In genomic region chr2:148201075-148202004, GRCh38 we compare ENCODE assay signal across 8 cellular contexts.
DNase-seq lines count a peak whose midpoint lies in the region; ATAC-seq and TF ChIP-seq lines count a peak whose summit lies in the region.

No MANE protein-coding gene starts in this region.

- no peak overlapping the region for H3K4ac ChIP-seq in neuronal stem cell (ENCODE audit: low read length)

- peaks cover 2% of the 10 kb centered on the region for H3K79me1 ChIP-seq in neuronal stem cell (ENCODE audit: low read depth, low read length)

- H3K4me3 ChIP-seq in GM06990 (replicated peaks; ENCODE audit: low read depth, low read length) (no peak overlapping the region), neuronal stem cell (ENCODE audit: low read length in 2 of 2) (no peak overlapping the region)

- H2BK15ac ChIP-seq in neuronal stem cell (ENCODE audit: low read length) = no peak overlapping the region

- peak overlapping the region; percentile 81 for H3K23ac ChIP-seq in neuronal stem cell (ENCODE audit: low read depth, low read length, poor library complexity)

- peak; percentile 60 for TF ChIP-seq RAD21 in Ishikawa (IDR thresholded peaks at IDR 0.05; ENCODE audit: low read depth)

- no peak overlapping the region for H3K9ac ChIP-seq in neuronal stem cell (ENCODE audit: low read depth, low read length, poor library complexity)

- DNase-seq in GM06990 (ENCODE audit: extremely low read depth, insufficient read length) (peak; percentile 16), neuronal stem cell (ENCODE audit: low spot score) (peak; percentile 35), midbrain (lab: John Stamatoyannopoulos, UW) (no peak)
- peak; percentile 63 for DNase-seq in activated CD4-positive, alpha-beta T cell treated with anti-CD3 and anti-CD28 coated beads for 48 hours

- no peak overlapping the region for H3K18ac ChIP-seq in neuronal stem cell (ENCODE audit: low read length)

- no peak overlapping the region for H2AK5ac ChIP-seq in neuronal stem cell (ENCODE audit: low read depth, low read length)

- H2BK12ac ChIP-seq in neuronal stem cell (ENCODE audit: low read length) = no peak overlapping the region

- peaks cover 2% of the 10 kb centered on the region for H3K36me3 ChIP-seq in GM06990 (ENCODE audit: control insufficient read depth, insufficient read depth, low read length)
- H3K36me3 ChIP-seq in neuronal stem cell (replicated peaks in 1 of 2; ENCODE audit: control insufficient read depth in 2 of 2, insufficient read depth in 2 of 2, low read length in 2 of 2) = no peaks in the 10 kb centered on the region

- no peak overlapping the region for H3K27ac ChIP-seq in neuronal stem cell (replicated peaks; ENCODE audit: low read length)

- H3K4me1 ChIP-seq in neuronal stem cell (ENCODE audit: control insufficient read depth in 2 of 2, insufficient read depth in 1 of 2, low read depth in 1 of 2, low read length in 2 of 2) = no peaks in the 10 kb centered on the region

- H3K9me3 ChIP-seq in neuronal stem cell (replicated peaks in 1 of 2; ENCODE audit: control insufficient read depth in 2 of 2, insufficient read depth in 1 of 2, low read depth in 1 of 2, low read length in 2 of 2) = peaks cover 0 to 11% of the 10 kb centered on the region in 2 donors

- H2AFZ ChIP-seq in neuronal stem cell (ENCODE audit: low read length) = no peak overlapping the region

- ATAC-seq in esophagus mucosa = peak; percentile 55
- ATAC-seq in GM19395 (IDR thresholded peaks at IDR 0.05; ENCODE audit: unreplicated experiment) = no peak
- no peak for ATAC-seq in GM21786 (IDR thresholded peaks at IDR 0.05; ENCODE audit: unreplicated experiment)

- H2BK5ac ChIP-seq in neuronal stem cell (ENCODE audit: low read length) = no peak overlapping the region

- no peak overlapping the region for H4K8ac ChIP-seq in neuronal stem cell (ENCODE audit: low read depth, low read length)

- no peak overlapping the region for H4K91ac ChIP-seq in neuronal stem cell (ENCODE audit: low read depth, low read length, poor library complexity)

- TF ChIP-seq EP300 in Ishikawa (IDR thresholded peaks at IDR 0.05; ENCODE audit: borderline replicate concordance) = no peak

- peak; percentile 26 for TF ChIP-seq CTCF in GM06990 (IDR thresholded peaks at IDR 0.05; ENCODE audit: insufficient read depth, low read length, poor library complexity, severe bottlenecking)

- H3K27me3 ChIP-seq in GM06990 (replicated peaks; ENCODE audit: control insufficient read depth, insufficient read depth, low read length) = no peaks in the 10 kb centered on the region
- H3K27me3 ChIP-seq in neuronal stem cell (ENCODE audit: control insufficient read depth in 3 of 3, insufficient read depth in 3 of 3, low read depth in 1 of 3, low read length in 3 of 3) = no peaks in the 10 kb centered on the region

- no peak overlapping the region for H3K4me2 ChIP-seq in neuronal stem cell (ENCODE audit: insufficient read depth, low read length, poor library complexity, severe bottlenecking)

- H3K14ac ChIP-seq in neuronal stem cell (ENCODE audit: low read length) = no peak overlapping the region

- no CpG with 5 or more reads among the region's 15 CpGs for WGBS in neuronal stem cell (ENCODE audit: extremely low coverage in 2 of 2, insufficient read length in 2 of 2, insufficient replicate concordance in 1 of 2), 2 donors

- no peak overlapping the region for H2BK120ac ChIP-seq in neuronal stem cell (ENCODE audit: low read depth, low read length)

TF ChIP-seq in Ishikawa, 13 proteins besides CTCF, POLR2A, EP300 and RAD21:
- no peak for TF ChIP-seq EGR1 (IDR thresholded peaks at IDR 0.05)
- TF ChIP-seq FOXM1 (IDR thresholded peaks at IDR 0.05; ENCODE audit: borderline replicate concordance, low read depth) = no peak
- TF ChIP-seq TAF1 (IDR thresholded peaks at IDR 0.05; ENCODE audit: low read depth) = no peak
- no peak for TF ChIP-seq ZBTB7A (IDR thresholded peaks at IDR 0.05; ENCODE audit: low read depth)
- no peak for TF ChIP-seq TCF12 (IDR thresholded peaks at IDR 0.05; ENCODE audit: low read depth)
- TF ChIP-seq YY1 (IDR thresholded peaks at IDR 0.05; ENCODE audit: low read depth) = no peak
- no peak for TF ChIP-seq CREB1 (IDR thresholded peaks at IDR 0.05; ENCODE audit: low read depth)
